10 cellular contexts compared by ENCODE assay signal in the genomic region with DNA sequence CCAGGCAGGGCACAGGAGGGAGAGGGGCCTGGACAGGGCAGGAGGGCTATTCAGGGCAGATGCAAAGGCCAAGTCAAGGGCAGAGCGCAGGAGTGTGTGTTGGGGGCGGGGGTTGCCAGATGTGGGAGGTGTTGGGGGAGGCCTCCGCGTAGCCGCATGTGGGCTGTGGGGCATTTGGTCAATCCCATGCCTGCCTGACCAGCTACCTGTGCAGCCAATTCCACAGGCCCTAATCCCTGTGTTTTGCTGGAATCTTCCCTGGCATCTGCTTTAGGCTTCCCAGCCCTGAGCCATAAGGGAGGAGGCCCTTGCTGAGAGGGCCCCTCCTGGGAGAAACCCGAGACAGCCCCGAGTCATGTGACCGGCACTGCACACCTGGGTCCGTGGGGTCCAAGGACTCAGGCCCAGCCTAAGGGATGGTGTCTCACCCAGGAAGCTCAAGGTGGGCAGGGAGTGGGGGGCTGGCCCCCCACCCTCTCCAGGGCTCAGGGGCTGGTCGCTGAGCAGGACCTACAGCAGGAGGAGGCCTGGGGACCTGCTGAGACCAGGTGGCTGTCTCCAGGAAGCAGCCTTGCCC. TPM values are rescaled to one million over a fixed set of nuclear protein-coding genes. Genes with fewer than 3 reads are reported as not detected.
DNase-seq lines count a peak whose midpoint lies in the region; ATAC-seq and TF ChIP-seq lines count a peak whose summit lies in the region.
"Had no signal": no experiment of that assay in that cellular context is flagged by ENCODE, and none has a peak within 500 bp of the region (broad histone marks: within the 10 kb centered on the region; RNA-seq: fewer than 3 reads in every experiment).

No MANE protein-coding gene starts in this region.

- H3K9me3 Mint-ChIP-seq in endodermal cell = no peaks in the 10 kb centered on the region

- H3K4me1 ChIP-seq in endodermal cell (ENCODE audit: control insufficient read depth, insufficient read depth, low read length) (no peaks in the 10 kb centered on the region), skeletal muscle tissue (ENCODE audit: control insufficient read depth in 3 of 3, insufficient read depth in 3 of 3, low read length in 3 of 3) (peaks cover 35 to 52% (median 50%) of the 10 kb centered on the region in 3 donors)

- H3K27ac ChIP-seq in endodermal cell (ENCODE audit: low read depth, low read length) (no peak overlapping the region), skeletal muscle tissue (ENCODE audit: low read depth, low read length) (peak overlapping the region; percentile 94)

- peaks cover 28% of the 10 kb centered on the region for H3K36me3 Mint-ChIP-seq in endodermal cell (ENCODE audit: low read depth)

- no peaks in the 10 kb centered on the region for H3K27me3 ChIP-seq in endodermal cell (ENCODE audit: control insufficient read depth, insufficient read depth, low read length, poor library complexity, severe bottlenecking)
- no peaks in the 10 kb centered on the region for H3K27me3 ChIP-seq in skeletal muscle tissue (ENCODE audit: control insufficient read depth in 3 of 3, insufficient read depth in 3 of 3, low read length in 3 of 3)

- peaks cover 22% of the 10 kb centered on the region for H3K4me1 Mint-ChIP-seq in endodermal cell

- TF ChIP-seq CTCF in endodermal cell (conservative IDR thresholded peaks at IDR 0.05) = no peak
- TF ChIP-seq CTCF in GM20000 (IDR thresholded peaks at IDR 0.05; ENCODE audit: extremely low read depth, missing control alignments) = no peak

- no peak overlapping the region for H3K4me3 Mint-ChIP-seq in endodermal cell

- H3K36me3 ChIP-seq in endodermal cell (ENCODE audit: control insufficient read depth, insufficient read depth, low read length) (peaks cover 3% of the 10 kb centered on the region), skeletal muscle tissue (ENCODE audit: control insufficient read depth in 3 of 3, insufficient read depth in 3 of 3, low read length in 3 of 3) (peaks cover under 1 to 6% (median 6%) of the 10 kb centered on the region in 3 donors)

- H3K9ac ChIP-seq in endodermal cell (ENCODE audit: extremely low read depth, low read length, poor library complexity, severe bottlenecking) (no peak overlapping the region), skeletal muscle tissue (ENCODE audit: low read depth in 1 of 3, low read length in 3 of 3) (peak overlapping the region; percentile 32 to 80 (median 77))

- peak overlapping the region; percentile 64 for H3K27ac Mint-ChIP-seq in endodermal cell

- no peaks in the 10 kb centered on the region for H3K27me3 Mint-ChIP-seq in endodermal cell (ENCODE audit: insufficient read depth)

- peak; percentile 87 for DNase-seq in NCI-H2171 (lab: John Stamatoyannopoulos, UW)
- DNase-seq in endodermal cell = no peak
- DNase-seq in mesenteric fat pad (ENCODE audit: low spot score) = no peak
- no peak for DNase-seq in GM20000 (ENCODE audit: low spot score)

- H3K9me3 ChIP-seq in endodermal cell (ENCODE audit: control insufficient read depth, low read length) (no peaks in the 10 kb centered on the region), skeletal muscle tissue (ENCODE audit: control insufficient read depth in 3 of 3, low read length in 3 of 3) (no peaks in the 10 kb centered on the region)

- H3K4me3 ChIP-seq in endodermal cell (ENCODE audit: low read length) = no peak overlapping the region
- H3K4me3 ChIP-seq in skeletal muscle tissue (ENCODE audit: low read length in 3 of 3) = peak overlapping the region; percentile 32 to 49 (median 38)

- 78 to 80% methylated on average over 9 to 10 of the region's 10 CpGs for WGBS in endodermal cell (ENCODE audit: insufficient coverage in 1 of 2, insufficient read length in 1 of 2), 2 experiments

- ATAC-seq in GM18499 (IDR thresholded peaks at IDR 0.05; ENCODE audit: insufficient read depth, unreplicated experiment) = peak; percentile 3
- ATAC-seq in GM21786 (IDR thresholded peaks at IDR 0.05; ENCODE audit: unreplicated experiment) = peak; percentile 23
- ATAC-seq in HG02981 (IDR thresholded peaks at IDR 0.05; ENCODE audit: unreplicated experiment) = no peak

RNA-seq across cellular contexts. Expression of a gene that starts 20.3 kb away (rescaled TPM):
- total RNA-seq in endodermal cell = 10 to 100 TPM; 17.1 to 24.3 TPM
- 11.6 TPM for polyA plus RNA-seq in endodermal cell (2013, experiment 1 of 2)
- polyA plus RNA-seq in endodermal cell (2013, experiment 2 of 2) = 11.2 TPM
- total RNA-seq in skeletal muscle tissue = 4.7 TPM
- total RNA-seq in mesenteric fat pad = 12.2 TPM

RNA-seq across cellular contexts. Expression of a gene that starts 33.5 kb away (rescaled TPM):
- total RNA-seq in endodermal cell (10 to 100 TPM; 62.4 to 72.9 TPM), skeletal muscle tissue (6.3 TPM), mesenteric fat pad (17.5 TPM)
- polyA plus RNA-seq in endodermal cell (2013, experiment 1 of 2) = 55.3 TPM
- 50.7 TPM for polyA plus RNA-seq in endodermal cell (2013, experiment 2 of 2)

RNA-seq across cellular contexts. Expression of a gene that starts 42.1 kb away (rescaled TPM):
- not detected for total RNA-seq in endodermal cell
- not detected for polyA plus RNA-seq in endodermal cell (2013, experiment 1 of 2)
- not detected for polyA plus RNA-seq in endodermal cell (2013, experiment 2 of 2)
- not detected for total RNA-seq in skeletal muscle tissue
- not detected for total RNA-seq in mesenteric fat pad
- total RNA-seq: lung microvascular endothelial cell, SK-MEL-5 had no signal

RNA-seq across cellular contexts. Expression of a gene that starts 45.7 kb away (rescaled TPM):
- 10 to 100 TPM; 10.3 to 10.8 TPM for total RNA-seq in endodermal cell
- polyA plus RNA-seq in endodermal cell (2013, experiment 1 of 2) = 4.4 TPM
- 4.1 TPM for polyA plus RNA-seq in endodermal cell (2013, experiment 2 of 2)
- 2.6 TPM for total RNA-seq in skeletal muscle tissue
- 8.5 TPM for total RNA-seq in mesenteric fat pad

RNA-seq across cellular contexts. Expression of a gene that starts 47.6 kb away (rescaled TPM):
- total RNA-seq in endodermal cell (under 1 TPM in 1 of 2 donors, not detected in 1; 0.29 TPM), skeletal muscle tissue (not detected), mesenteric fat pad (0.93 TPM)
- 1.3 TPM for polyA plus RNA-seq in endodermal cell (2013, experiment 1 of 2)
- 3.0 TPM for polyA plus RNA-seq in endodermal cell (2013, experiment 2 of 2)
- total RNA-seq: lung microvascular endothelial cell, SK-MEL-5 had no signal
